24 cellular contexts compared by ENCODE assay signal in genomic region chr10:14022954-14023353, GRCh38.
DNase-seq lines count a peak whose midpoint lies in the region; ATAC-seq and TF ChIP-seq lines count a peak whose summit lies in the region.
"Had no signal": no experiment of that assay in that cellular context is flagged by ENCODE, and none has a peak within 500 bp of the region (broad histone marks: within the 10 kb centered on the region; RNA-seq: fewer than 3 reads in every experiment).

No MANE protein-coding gene starts in this region.

- POLR2A ChIA-PET in SK-N-SH (lab: Yijun Ruan, JAX), result no interaction called here

- H3K9me2 ChIP-seq in SK-N-SH, result no peaks in the 10 kb centered on the region

- no peaks in the 10 kb centered on the region for H3F3A ChIP-seq in SK-N-SH (replicated peaks; ENCODE audit: insufficient read depth)

- no peak overlapping the region for H3K4me3 Mint-ChIP-seq in type B pancreatic cell
- H3K4me3 Mint-ChIP-seq: activated naive CD4-positive, alpha-beta T cell treated with anti-CD3 and anti-CD28 coated beads, Interleukin-2, amount 50 U/mL, for 24 hours; activated T-cell treated with anti-CD3 and anti-CD28 coated beads, Interleukin-2, amount 50 U/mL, for 72 hours; CD8-positive, alpha-beta T cell had no signal

- H3K27ac ChIP-seq in SK-N-SH (ENCODE audit: low read depth in 2 of 2, low read length in 1 of 2), result no peak overlapping the region
- H3K27ac ChIP-seq in coronary artery, result no peak overlapping the region
- H3K27ac ChIP-seq in mesenchymal stem cell (ENCODE audit: low read length, poor library complexity, severe bottlenecking), result no peak overlapping the region
- H3K27ac ChIP-seq in thoracic aorta, result no peak overlapping the region
- H3K27ac ChIP-seq: left lung, spleen had no signal

- H3K27ac Mint-ChIP-seq in type B pancreatic cell, result no peak overlapping the region
- H3K27ac Mint-ChIP-seq: activated naive CD4-positive, alpha-beta T cell treated with anti-CD3 and anti-CD28 coated beads, Interleukin-2, amount 50 U/mL, for 24 hours; activated T-cell treated with anti-CD3 and anti-CD28 coated beads, Interleukin-2, amount 50 U/mL, for 72 hours; CD8-positive, alpha-beta T cell had no signal

- TF ChIP-seq RAD21 in SK-N-SH (IDR thresholded peaks at IDR 0.05; ENCODE audit: low read length), result no peak

- peaks cover 10% of the 10 kb centered on the region for H3K27me3 Mint-ChIP-seq in type B pancreatic cell
- H3K27me3 Mint-ChIP-seq: activated naive CD4-positive, alpha-beta T cell treated with anti-CD3 and anti-CD28 coated beads, Interleukin-2, amount 50 U/mL, for 24 hours had no signal

- peaks cover under 1 to 12% of the 10 kb centered on the region in 2 experiments; a peak in 1 of 4 replicates for H3K4me1 ChIP-seq in SK-N-SH (ENCODE audit: control insufficient read depth in 1 of 2, insufficient read depth in 2 of 2, low read depth in 1 of 2, low read length in 1 of 2)
- no peaks in the 10 kb centered on the region for H3K4me1 ChIP-seq in mesenchymal stem cell (ENCODE audit: control insufficient read depth, insufficient read depth, low read depth, low read length)
- peaks cover 0 to 18% of the 10 kb centered on the region in 2 donors for H3K4me1 ChIP-seq in thoracic aorta (ENCODE audit: control insufficient read depth in 1 of 2, low read depth in 2 of 2)
- H3K4me1 ChIP-seq: left lung, transverse colon had no signal

- H2AK5ac ChIP-seq in mesenchymal stem cell (ENCODE audit: low read length, severe bottlenecking), result no peak overlapping the region

- H2AFZ ChIP-seq in SK-N-SH (ENCODE audit: low read depth) (no peak overlapping the region), mesenchymal stem cell (ENCODE audit: low read depth, low read length) (no peak overlapping the region)

- no peaks in the 10 kb centered on the region for H3K79me1 ChIP-seq in mesenchymal stem cell (replicated peaks; ENCODE audit: low read length, poor library complexity, severe bottlenecking)

- CTCF ChIA-PET in SK-N-SH (lab: Yijun Ruan, JAX), result interaction anchor here (1.5 kb wide), 1 partner anchor 71 kb away, joined by 5 read pairs; no protein-coding TSS in a partner anchor

- no peak overlapping the region for H2BK5ac ChIP-seq in mesenchymal stem cell (ENCODE audit: low read depth, low read length, poor library complexity, severe bottlenecking)

- peak overlapping the region in 1 of 2 experiments; percentile 61 for H3K14ac ChIP-seq in mesenchymal stem cell (ENCODE audit: low read length in 2 of 2)

- TF ChIP-seq CTCF in SK-N-SH (IDR thresholded peaks at IDR 0.05) (no peak), coronary artery (IDR thresholded peaks at IDR 0.05) (no peak), thoracic aorta (IDR thresholded peaks at IDR 0.05) (no peak), type B pancreatic cell (conservative IDR thresholded peaks at IDR 0.05) (no peak)

- no peak overlapping the region for H3K18ac ChIP-seq in mesenchymal stem cell (ENCODE audit: low read depth in 1 of 2, low read length in 2 of 2)

- WGBS in SK-N-SH (ENCODE audit: low lambda C conversion rate), result 71% methylated on average over 6 of the region's 6 CpGs
- 76% methylated on average over 6 of the region's 6 CpGs for WGBS in mesenchymal stem cell

- H2BK12ac ChIP-seq in mesenchymal stem cell (ENCODE audit: low read length in 2 of 2), result no peak overlapping the region

- H3K4me2 ChIP-seq in SK-N-SH, result no peak overlapping the region
- no peak overlapping the region for H3K4me2 ChIP-seq in mesenchymal stem cell (ENCODE audit: low read length, poor library complexity, severe bottlenecking)

- H3K9me3 ChIP-seq in SK-N-SH (peaks cover 7% of the 10 kb centered on the region), mesenchymal stem cell (ENCODE audit: control insufficient read depth, low read length) (no peaks in the 10 kb centered on the region), thoracic aorta (no peaks in the 10 kb centered on the region)
- H3K9me3 ChIP-seq: transverse colon had no signal

- no peaks in the 10 kb centered on the region for H4K20me1 ChIP-seq in SK-N-SH (ENCODE audit: insufficient read depth)

- no peak for DNase-seq in SK-N-SH
- no peak for DNase-seq in coronary artery (ENCODE audit: low spot score)
- no peak for DNase-seq in mesenchymal stem cell
- no peak for DNase-seq in thoracic aorta (ENCODE audit: low spot score)
- DNase-seq in activated gamma-delta T cell treated with Interleukin-2 at 50 U/mL for 16 hours, result no peak
- DNase-seq in type B pancreatic cell (ENCODE audit: extremely low spot score, unreplicated experiment), result no peak
- DNase-seq: 8988T; activated CD4-positive, CD25-positive, alpha-beta regulatory T cell treated with anti-CD3 and anti-CD28 coated beads, Interleukin-2, amount 50 U/mL, for 72 hours; activated T-cell treated with anti-CD3 and anti-CD28 coated beads, Interleukin-2, amount 50 U/mL, for 72 hours; AML-193; CD8-positive, alpha-beta T cell; esophagus squamous epithelium; GF-D8; KG1; left lung; NCI-H2171 treated with DMSO at 0.1 percent for 48 hours; NCI-H748 treated with DMSO at 0.1 percent for 48 hours; spleen; stimulated activated CD4-positive, alpha-beta T cell treated with anti-CD3 and anti-CD28 coated beads, Interleukin-4, amount 100 ng/mL, for 1 hour; stimulated activated naive CD4-positive, alpha-beta T cell treated with Interleukin-2 at 50 U/mL for 16 hours; transverse colon had no signal

- no peak overlapping the region for H2BK120ac ChIP-seq in mesenchymal stem cell (ENCODE audit: low read depth, low read length)

- ATAC-seq in SK-N-SH treated with all-trans-retinoic acid at 6 μM for 48 hours, result peak; percentile 35; the same call in 2 of the 3 replicates
- ATAC-seq in thoracic aorta (ENCODE audit: insufficient number of reproducible peaks, low FRiP score, low read depth), result no peak
- ATAC-seq in HG03039 (IDR thresholded peaks at IDR 0.05; ENCODE audit: unreplicated experiment), result no peak
- ATAC-seq: activated T-cell treated with anti-CD3 and anti-CD28 coated beads, Interleukin-2, amount 50 U/mL, for 72 hours; CD8-positive, alpha-beta T cell; left lung had no signal

- H3K4me3 ChIP-seq in SK-N-SH (ENCODE audit: low read depth in 2 of 2, low read length in 1 of 2) (no peak overlapping the region), coronary artery (peak overlapping the region; percentile 35), mesenchymal stem cell (ENCODE audit: insufficient read depth in 1 of 2, low read depth in 1 of 2, low read length in 2 of 2) (no peak overlapping the region), thoracic aorta (peak overlapping the region; percentile 2)
- H3K4me3 ChIP-seq: left lung, spleen had no signal

- H3K79me2 ChIP-seq in SK-N-SH (ENCODE audit: insufficient read depth), result no peaks in the 10 kb centered on the region

- H2BK15ac ChIP-seq in mesenchymal stem cell (ENCODE audit: low read depth, poor library complexity, severe bottlenecking), result no peak overlapping the region

- H4K91ac ChIP-seq in mesenchymal stem cell (ENCODE audit: low read length), result no peak overlapping the region

- H3K9ac ChIP-seq in SK-N-SH (no peak overlapping the region), mesenchymal stem cell (ENCODE audit: low read length) (no peak overlapping the region)

- peak overlapping the region; percentile 14 for H4K8ac ChIP-seq in mesenchymal stem cell (ENCODE audit: low read length)

- no peak overlapping the region for H3K4ac ChIP-seq in mesenchymal stem cell (ENCODE audit: low read depth in 1 of 2, low read length in 2 of 2)

- H3K36me3 Mint-ChIP-seq in type B pancreatic cell, result peaks cover 11% of the 10 kb centered on the region

- H3K27me3 ChIP-seq in SK-N-SH (ENCODE audit: insufficient read depth) (no peaks in the 10 kb centered on the region), mesenchymal stem cell (ENCODE audit: control insufficient read depth in 1 of 2, insufficient read depth in 1 of 2, low read length in 2 of 2) (peaks cover 3 to 21% of the 10 kb centered on the region in 2 experiments), thoracic aorta (replicated peaks; ENCODE audit: insufficient read depth) (no peaks in the 10 kb centered on the region)
- H3K27me3 ChIP-seq: left lung, transverse colon had no signal

- H3K9me3 Mint-ChIP-seq in type B pancreatic cell, result peaks cover 8% of the 10 kb centered on the region

- H3K36me3 ChIP-seq in SK-N-SH (replicated peaks in 1 of 2; ENCODE audit: control insufficient read depth in 1 of 2, insufficient read depth in 2 of 2, low read length in 1 of 2), result no peaks in the 10 kb centered on the region
- H3K36me3 ChIP-seq in mesenchymal stem cell (ENCODE audit: control insufficient read depth in 1 of 2, insufficient read depth in 2 of 2, low read depth in 1 of 2, low read length in 2 of 2), result no peaks in the 10 kb centered on the region
- H3K36me3 ChIP-seq in thoracic aorta, result no peaks in the 10 kb centered on the region
- H3K36me3 ChIP-seq: esophagus squamous epithelium, left lung, spleen, transverse colon had no signal

- no peak overlapping the region for H3K23ac ChIP-seq in mesenchymal stem cell (ENCODE audit: low read length in 2 of 2)

- TF ChIP-seq EP300 in SK-N-SH (IDR thresholded peaks at IDR 0.05; ENCODE audit: borderline replicate concordance in 1 of 2, low read depth in 1 of 2, low read length in 1 of 2), result no peak

- peaks cover 36% of the 10 kb centered on the region for H3K4me1 Mint-ChIP-seq in type B pancreatic cell (ENCODE audit: unreplicated experiment)

TF ChIP-seq in SK-N-SH treated with all-trans-retinoic acid at 6 μM for 48 hours, 23 proteins besides CTCF, POLR2A, EP300 and RAD21 (continues in another document):
- no peak for TF ChIP-seq CSDC2 (CRISPR knock-in tag; IDR thresholded peaks at IDR 0.05)

TF ChIP-seq in SK-N-SH, 30 proteins besides CTCF, POLR2A, EP300 and RAD21 (continues in another document):
- TF ChIP-seq, protein P1, sequence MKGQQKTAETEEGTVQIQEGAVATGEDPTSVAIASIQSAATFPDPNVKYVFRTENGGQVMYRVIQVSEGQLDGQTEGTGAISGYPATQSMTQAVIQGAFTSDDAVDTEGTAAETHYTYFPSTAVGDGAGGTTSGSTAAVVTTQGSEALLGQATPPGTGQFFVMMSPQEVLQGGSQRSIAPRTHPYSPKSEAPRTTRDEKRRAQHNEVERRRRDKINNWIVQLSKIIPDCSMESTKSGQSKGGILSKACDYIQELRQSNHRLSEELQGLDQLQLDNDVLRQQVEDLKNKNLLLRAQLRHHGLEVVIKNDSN (IDR thresholded peaks at IDR 0.05; ENCODE audit: borderline replicate concordance, low read depth), result no peak
- TF ChIP-seq FOXM1 (IDR thresholded peaks at IDR 0.05; ENCODE audit: low read depth) (no peak), FOSL2 (IDR thresholded peaks at IDR 0.05; ENCODE audit: borderline replicate concordance, low read depth) (no peak), RFX5 (IDR thresholded peaks at IDR 0.05; ENCODE audit: low read length) (no peak), TAF1 (IDR thresholded peaks at IDR 0.05; ENCODE audit: borderline replicate concordance, low read depth, low read length) (no peak)
- TF ChIP-seq, protein P2, sequence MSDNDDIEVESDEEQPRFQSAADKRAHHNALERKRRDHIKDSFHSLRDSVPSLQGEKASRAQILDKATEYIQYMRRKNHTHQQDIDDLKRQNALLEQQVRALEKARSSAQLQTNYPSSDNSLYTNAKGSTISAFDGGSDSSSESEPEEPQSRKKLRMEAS (IDR thresholded peaks at IDR 0.05; ENCODE audit: low read depth), result no peak

Comparison
In these comparisons a context has a peak if more than half of its experiments do, and no peak if none do; other contexts are left out.
1. H3K4me3 ChIP-seq: peak in coronary artery (single experiment) and thoracic aorta (single experiment); none in SK-N-SH (0 of 2) and mesenchymal stem cell (0 of 2).